In genomic region chr11:68674461-68674860, GRCh38 we compare ENCODE assay signal across 19 cellular contexts. TPM values are rescaled to one million over a fixed set of nuclear protein-coding genes. Genes with fewer than 3 reads are reported as not detected.
DNase-seq lines count a peak whose midpoint lies in the region; ATAC-seq, FAIRE-seq and TF ChIP-seq lines count a peak whose summit lies in the region.
"Had no signal": no experiment of that assay in that cellular context is flagged by ENCODE, and none has a peak within 500 bp of the region (broad histone marks: within the 10 kb centered on the region; RNA-seq: fewer than 3 reads in every experiment).

No MANE protein-coding gene starts in this region.

- H3K9me3 Mint-ChIP-seq in brain (peaks cover 4 to 18% (median 10%) of the 10 kb centered on the region in 5 experiments), nephron (peaks cover 4% of the 10 kb centered on the region)

- H3K27ac ChIP-seq in A549 (no peak overlapping the region), spleen (no peak overlapping the region)
- H3K27ac ChIP-seq: 22Rv1, BLaER1, GM23248 had no signal

- TF ChIP-seq CTCF in A549 (IDR thresholded peaks at IDR 0.05) (no peak), brain (conservative IDR thresholded peaks at IDR 0.05) (no peak), nephron (IDR thresholded peaks at IDR 0.05; ENCODE audit: unreplicated experiment in 3 of 3) (no peak), spleen (IDR thresholded peaks at IDR 0.05 in 8 of 11, conservative IDR thresholded peaks at IDR 0.05 in 3 of 11) (no peak), GM20000 (IDR thresholded peaks at IDR 0.05; ENCODE audit: extremely low read depth, missing control alignments) (no peak)

- TF ChIP-seq RAD21 in A549 (conservative IDR thresholded peaks at IDR 0.05 in 1 of 2, IDR thresholded peaks at IDR 0.05 in 1 of 2) = no peak

- no peak overlapping the region for H3K4me3 Mint-ChIP-seq in brain
- H3K4me3 Mint-ChIP-seq in nephron = no peak overlapping the region
- H3K4me3 Mint-ChIP-seq: CD14-positive monocyte; CD4-positive, alpha-beta memory T cell; HFFc6 had no signal

- peaks cover 33% of the 10 kb centered on the region for H3K27me3 Mint-ChIP-seq in brain
- peaks cover 31% of the 10 kb centered on the region for H3K27me3 Mint-ChIP-seq in nephron (ENCODE audit: low read depth)

- H3K4me1 ChIP-seq in A549 (peaks cover 13% of the 10 kb centered on the region), spleen (peaks cover 0 to 8% (median 0%) of the 10 kb centered on the region in 6 donors)

- FAIRE-seq in A549 (lab: Jason Lieb, UNC) = no peak

- no peak for ATAC-seq in A549
- no peak for ATAC-seq in HG03439 (IDR thresholded peaks at IDR 0.05; ENCODE audit: unreplicated experiment)
- no peak for ATAC-seq in GM19035 (IDR thresholded peaks at IDR 0.05; ENCODE audit: unreplicated experiment)
- ATAC-seq: HCT116 had no signal

- H3K27ac Mint-ChIP-seq in brain (peak overlapping the region in 3 of 5 experiments; percentile 43 to 87 (median 86)), nephron (peak overlapping the region in 2 of 3 experiments; percentile 39 to 57)
- H3K27ac Mint-ChIP-seq: HFFc6 had no signal

- CTCF ChIA-PET in A549 (lab: Yijun Ruan, JAX) = interaction anchor here (1.0 kb wide), 1 partner anchor 43 kb away, joined by 3 read pairs; no protein-coding TSS in a partner anchor

- no peak for TF ChIP-seq POLR2A in A549 (IDR thresholded peaks at IDR 0.05; ENCODE audit: low read length)
- no peak for TF ChIP-seq POLR2A in spleen (IDR thresholded peaks at IDR 0.05)

- H3K27me3 ChIP-seq in spleen (replicated peaks in 1 of 7) = peaks cover 0 to 30% (median 0%) of the 10 kb centered on the region in 7 donors
- H3K27me3 ChIP-seq: BLaER1 had no signal

- intact Hi-C loops in spleen (cut with DNase I; ENCODE audit: low total_unique reads) = no loop called here

- H3K36me3 Mint-ChIP-seq in brain = no peaks in the 10 kb centered on the region
- no peaks in the 10 kb centered on the region for H3K36me3 Mint-ChIP-seq in nephron (ENCODE audit: low read depth)
- H3K36me3 Mint-ChIP-seq: CD14-positive monocyte; CD4-positive, alpha-beta memory T cell had no signal

- H3K4me3 ChIP-seq in A549 (no peak overlapping the region), spleen (no peak overlapping the region)
- H3K4me3 ChIP-seq: BLaER1, GM23248 had no signal

- 82% methylated on average over 16 of the region's 16 CpGs for WGBS in A549 (ENCODE audit: missing lambda C conversion rate)
- 92 to 96% (median 94%) methylated on average over 16 of the region's 16 CpGs for WGBS in spleen, 5 donors

- no peak overlapping the region for H3K4me2 ChIP-seq in A549
- H3K4me2 ChIP-seq: BLaER1 had no signal

- H3K9me3 ChIP-seq in A549 (peaks cover 8% of the 10 kb centered on the region; the same call in 2 of the 3 replicates), spleen (peaks cover 0 to 9% (median 6%) of the 10 kb centered on the region in 8 donors)

- POLR2A ChIA-PET in A549 (lab: Yijun Ruan, JAX) = no interaction called here

- H3K36me3 ChIP-seq in spleen = no peaks in the 10 kb centered on the region
- H3K36me3 ChIP-seq: BLaER1 had no signal

- DNase-seq in A549 (ENCODE audit: low read depth in 1 of 2, low spot score in 1 of 2) (no peak), spleen (peak; percentile 30), GM20000 (ENCODE audit: low spot score) (no peak)
- DNase-seq: CD4-positive, alpha-beta memory T cell; DMS79 treated with DMSO at 0.1 percent for 48 hours; GF-D8; GM23248; H7; HFFc6; KG1 had no signal

- H3K4me1 Mint-ChIP-seq in brain (peaks cover 32% of the 10 kb centered on the region), nephron (peaks cover 19% of the 10 kb centered on the region)
- H3K4me1 Mint-ChIP-seq: CD4-positive, alpha-beta memory T cell had no signal

- TF ChIP-seq EP300 in A549 (IDR thresholded peaks at IDR 0.05) = no peak

TF ChIP-seq in A549, 52 proteins besides CTCF, POLR2A, EP300 and RAD21:
- TF ChIP-seq MAFK (IDR thresholded peaks at IDR 0.05; ENCODE audit: partially characterized antibody) (peak; percentile 9), NR3C1 (IDR thresholded peaks at IDR 0.05) (no peak), RFX5 (IDR thresholded peaks at IDR 0.05) (no peak)

RNA-seq across cellular contexts. Expression of gene GAL, which starts 9.9 kb away (rescaled TPM):
- polyA plus RNA-seq in A549 (2011; rRNA removed) (2.2 and 2.5 TPM in 2 replicates), A549 (2017; fragmentation: RNase III; extraction: RNeasy Plus Mini Kit Qiagen cat#74134 plus additional on column Dnase treatment) (7.9 to 9.8 TPM (median 8.6 TPM) in 3 replicates), brain (ENCODE audit: insufficient read depth, low read depth, low replicate concordance) (0.44 TPM), spleen (not detected)
- 11.9 and 14.6 TPM in 2 replicates for polyA plus RNA-seq in A549 (2012; cell fraction: cytosol; rRNA removed)
- 7.1 and 10.2 TPM in 2 replicates for polyA plus RNA-seq in A549 (2012; cell fraction: nucleus; rRNA removed)
- polyA minus RNA-seq in A549 (2011; rRNA and poly(A)+ RNA removed) = 1.9 and 3.1 TPM in 2 replicates
- total RNA-seq in spleen = not detected
- total RNA-seq: CD4-positive, alpha-beta memory T cell; HT-29 had no signal
- polyA plus RNA-seq: CD14-positive monocyte; CD4-positive, alpha-beta memory T cell had no signal
